In genomic region chr14:39265741-39266588, GRCh38 we compare ENCODE assay signal across 7 cellular contexts. TPM values are rescaled to one million over a fixed set of nuclear protein-coding genes. Genes with fewer than 3 reads are reported as not detected.
DNase-seq lines count a peak whose midpoint lies in the region; ATAC-seq and TF ChIP-seq lines count a peak whose summit lies in the region.

No MANE protein-coding gene starts in this region.

- peak overlapping the region; percentile 99 for H3K4me3 ChIP-seq in GM12865 (ENCODE audit: low read depth, low read length)
- H3K4me3 ChIP-seq in rectal smooth muscle tissue (ENCODE audit: low read length) = peak overlapping the region; percentile 98

- peak overlapping the region; percentile 99 for H3K27ac ChIP-seq in rectal smooth muscle tissue (ENCODE audit: low read depth, low read length)

- peaks cover 3% of the 10 kb centered on the region for H3K4me1 ChIP-seq in rectal smooth muscle tissue (ENCODE audit: control insufficient read depth, insufficient read depth, low read length)

- peaks cover 6% of the 10 kb centered on the region for H3K36me3 Mint-ChIP-seq in activated T-helper 2 cell treated with anti-CD3 and anti-CD28 coated beads, Interferon-gamma antibody, Interleukin-2, Interleukin-4, amounts not matched to agents 10 μg/mL and 5 μg/mL and 100 μg/mL, durations not matched to agents 14 hours and 24 hours and 36 hours (ENCODE audit: low read depth)

- peaks cover 40% of the 10 kb centered on the region for H3K4me1 Mint-ChIP-seq in activated T-helper 2 cell treated with anti-CD3 and anti-CD28 coated beads, Interferon-gamma antibody, Interleukin-2, Interleukin-4, amounts not matched to agents 10 μg/mL and 5 μg/mL and 100 μg/mL, durations not matched to agents 14 hours and 24 hours and 36 hours (ENCODE audit: low read depth)

- no peak for DNase-seq in GM12865 (ENCODE audit: low read depth)
- peak; percentile 36 to 57 for DNase-seq in Kasumi-1 (lab: John Stamatoyannopoulos, UW)
- DNase-seq in activated T-helper 2 cell treated with anti-CD3 and anti-CD28 coated beads, Interferon-gamma antibody, Interleukin-2, Interleukin-4, amounts not matched to agents 10 μg/mL and 5 μg/mL and 100 μg/mL, durations not matched to agents 14 hours and 24 hours and 36 hours (ENCODE audit: low spot score) = no peak
- DNase-seq in left ventricle myocardium superior = no peak
- DNase-seq in EL = no peak
- DNase-seq in stimulated activated CD4-positive, alpha-beta T cell treated with anti-CD3 and anti-CD28 coated beads, Interleukin-4, amount 100 ng/mL, for 4 hours = no peak

- H3K27ac Mint-ChIP-seq in activated T-helper 2 cell treated with anti-CD3 and anti-CD28 coated beads, Interferon-gamma antibody, Interleukin-2, Interleukin-4, amounts not matched to agents 10 μg/mL and 5 μg/mL and 100 μg/mL, durations not matched to agents 14 hours and 24 hours and 36 hours = peak overlapping the region; percentile 93

- no peaks in the 10 kb centered on the region for H3K27me3 Mint-ChIP-seq in activated T-helper 2 cell treated with anti-CD3 and anti-CD28 coated beads, Interferon-gamma antibody, Interleukin-2, Interleukin-4, amounts not matched to agents 10 μg/mL and 5 μg/mL and 100 μg/mL, durations not matched to agents 14 hours and 24 hours and 36 hours (ENCODE audit: low read depth)

- TF ChIP-seq CTCF in GM12865 (IDR thresholded peaks at IDR 0.05; ENCODE audit: insufficient read depth, low read depth, low read length, missing control alignments) = no peak

- H3K4me3 Mint-ChIP-seq in activated T-helper 2 cell treated with anti-CD3 and anti-CD28 coated beads, Interferon-gamma antibody, Interleukin-2, Interleukin-4, amounts not matched to agents 10 μg/mL and 5 μg/mL and 100 μg/mL, durations not matched to agents 14 hours and 24 hours and 36 hours (ENCODE audit: low read depth) = peak overlapping the region; percentile 75

- H3K9ac ChIP-seq in rectal smooth muscle tissue (ENCODE audit: low read length) = peak overlapping the region; percentile 95

- ATAC-seq in left ventricle myocardium superior = peak; percentile 63

- no peaks in the 10 kb centered on the region for H3K36me3 ChIP-seq in rectal smooth muscle tissue (ENCODE audit: control insufficient read depth, insufficient read depth, low read length)

- H3K9me3 Mint-ChIP-seq in activated T-helper 2 cell treated with anti-CD3 and anti-CD28 coated beads, Interferon-gamma antibody, Interleukin-2, Interleukin-4, amounts not matched to agents 10 μg/mL and 5 μg/mL and 100 μg/mL, durations not matched to agents 14 hours and 24 hours and 36 hours = peaks cover 7% of the 10 kb centered on the region

- intact Hi-C loops in activated T-helper 2 cell treated with anti-CD3 and anti-CD28 coated beads, Interferon-gamma antibody, Interleukin-2, Interleukin-4, amounts not matched to agents 10 μg/mL and 5 μg/mL and 100 μg/mL, durations not matched to agents 14 hours and 24 hours and 36 hours (cut with micrococcal nuclease) = loop anchor here (5.0 kb wide), 1 partner anchor 76 kb away; no protein-coding TSS in a partner anchor
- intact Hi-C loops in left ventricle myocardium superior (cut with micrococcal nuclease) = no loop called here

- H3K27me3 ChIP-seq in rectal smooth muscle tissue (ENCODE audit: control insufficient read depth, insufficient read depth, low read length) = no peaks in the 10 kb centered on the region

RNA-seq across cellular contexts. Expression of gene MIA2, which starts 32.2 kb away (rescaled TPM):
- 17.0 and 17.5 TPM in 2 replicates for total RNA-seq in activated T-helper 2 cell treated with anti-CD3 and anti-CD28 coated beads, Interferon-gamma antibody, Interleukin-2, Interleukin-4, amounts not matched to agents 10 μg/mL and 5 μg/mL and 100 μg/mL, durations not matched to agents 14 hours and 24 hours and 36 hours
- 26.5 TPM for total RNA-seq in left ventricle myocardium superior

Comparison
In these comparisons a context has a peak if more than half of its experiments do, and no peak if none do; other contexts are left out.
1. DNase-seq: peak in Kasumi-1 (2 of 2); none in GM12865 (single experiment), activated T-helper 2 cell treated with anti-CD3 and anti-CD28 coated beads, Interferon-gamma antibody, Interleukin-2, Interleukin-4, amounts not matched to agents 10 μg/mL and 5 μg/mL and 100 μg/mL, durations not matched to agents 14 hours and 24 hours and 36 hours (single experiment), left ventricle myocardium superior (single experiment), EL (single experiment) and stimulated activated CD4-positive, alpha-beta T cell treated with anti-CD3 and anti-CD28 coated beads, Interleukin-4, amount 100 ng/mL, for 4 hours (0 of 2).